Comparison of ENCODE assay signal across 8 cellular contexts in genomic region chr9:20625003-20625349, GRCh38. TPM values are rescaled to one million over a fixed set of nuclear protein-coding genes. Genes with fewer than 3 reads are reported as not detected.
DNase-seq lines count a peak whose midpoint lies in the region; ATAC-seq and TF ChIP-seq lines count a peak whose summit lies in the region.

No MANE protein-coding gene starts in this region.

- no peak overlapping the region for H3K27ac Mint-ChIP-seq in activated naive CD4-positive, alpha-beta T cell treated with anti-CD3 and anti-CD28 coated beads, Interleukin-2, amount 10 ng/mL, durations not matched to agents 7 days and 5 days
- H3K27ac Mint-ChIP-seq in activated CD4-positive, alpha-beta memory T cell treated with anti-CD3 and anti-CD28 coated beads, Interleukin-2, amount 10 ng/mL, durations not matched to agents 7 days and 5 days, result no peak overlapping the region
- peak overlapping the region in 5 of 6 donors; percentile 82 to 96 (median 94) for H3K27ac Mint-ChIP-seq in immature natural killer cell

- peaks cover 5% of the 10 kb centered on the region for H3K27me3 Mint-ChIP-seq in activated naive CD4-positive, alpha-beta T cell treated with anti-CD3 and anti-CD28 coated beads, Interleukin-2, amount 10 ng/mL, durations not matched to agents 7 days and 5 days
- H3K27me3 Mint-ChIP-seq in activated CD4-positive, alpha-beta memory T cell treated with anti-CD3 and anti-CD28 coated beads, Interleukin-2, amount 10 ng/mL, durations not matched to agents 7 days and 5 days, result no peaks in the 10 kb centered on the region
- H3K27me3 Mint-ChIP-seq in immature natural killer cell (ENCODE audit: low read depth in 3 of 3), result peaks cover 18 to 36% (median 21%) of the 10 kb centered on the region in 3 donors

- DNase-seq in activated naive CD4-positive, alpha-beta T cell treated with anti-CD3 and anti-CD28 coated beads, Interleukin-2, amount 10 ng/mL, durations not matched to agents 7 days and 5 days, result no peak
- no peak for DNase-seq in activated naive CD4-positive, alpha-beta T cell treated with anti-CD3 and anti-CD28 coated beads, Interleukin-2, amount 50 U/mL, for 16 hours
- DNase-seq in activated CD4-positive, alpha-beta memory T cell treated with anti-CD3 and anti-CD28 coated beads, Interleukin-2, amount 10 ng/mL, durations not matched to agents 7 days and 5 days, result no peak
- DNase-seq in immature natural killer cell, result no peak
- no peak for DNase-seq in suprapubic skin (ENCODE audit: low spot score in 2 of 2)
- DNase-seq in activated gamma-delta T cell (lab: John Stamatoyannopoulos, UW), result no peak
- DNase-seq in ureter (ENCODE audit: low spot score), result no peak

- peaks cover 12% of the 10 kb centered on the region for H3K36me3 Mint-ChIP-seq in activated naive CD4-positive, alpha-beta T cell treated with anti-CD3 and anti-CD28 coated beads, Interleukin-2, amount 10 ng/mL, durations not matched to agents 7 days and 5 days
- H3K36me3 Mint-ChIP-seq in activated CD4-positive, alpha-beta memory T cell treated with anti-CD3 and anti-CD28 coated beads, Interleukin-2, amount 10 ng/mL, durations not matched to agents 7 days and 5 days (ENCODE audit: low read depth), result peaks cover 11% of the 10 kb centered on the region
- no peaks in the 10 kb centered on the region for H3K36me3 Mint-ChIP-seq in immature natural killer cell

- H3K9me3 ChIP-seq in suprapubic skin, result no peaks in the 10 kb centered on the region

- CTCF ChIA-PET in activated naive CD4-positive, alpha-beta T cell treated with anti-CD3 and anti-CD28 coated beads, Interleukin-2, amount 10 ng/mL, durations not matched to agents 7 days and 5 days (lab: Charles Lee), result interaction anchor here (0.6 to 3.4 kb wide), 24 partner anchors 10 to 701 kb away, joined by 3 to 23 read pairs (median 4); partner anchors contain the start of gene FOCAD
- CTCF ChIA-PET in activated CD4-positive, alpha-beta memory T cell treated with anti-CD3 and anti-CD28 coated beads, Interleukin-2, amount 10 ng/mL, durations not matched to agents 7 days and 5 days (lab: Charles Lee), result interaction anchor here (0.6 to 2.5 kb wide), 27 partner anchors 10 to 1107 kb away, joined by 3 to 44 read pairs (median 3); partner anchors contain the start of gene FOCAD

- H3K4me3 Mint-ChIP-seq in activated naive CD4-positive, alpha-beta T cell treated with anti-CD3 and anti-CD28 coated beads, Interleukin-2, amount 10 ng/mL, durations not matched to agents 7 days and 5 days, result peak overlapping the region; percentile 98
- peak overlapping the region; percentile 91 for H3K4me3 Mint-ChIP-seq in activated CD4-positive, alpha-beta memory T cell treated with anti-CD3 and anti-CD28 coated beads, Interleukin-2, amount 10 ng/mL, durations not matched to agents 7 days and 5 days
- peak overlapping the region; percentile 90 to 99 (median 98) for H3K4me3 Mint-ChIP-seq in immature natural killer cell

- ATAC-seq in GM21528 (IDR thresholded peaks at IDR 0.05; ENCODE audit: low FRiP score, unreplicated experiment), result no peak

- POLR2A ChIA-PET in activated CD4-positive, alpha-beta memory T cell treated with anti-CD3 and anti-CD28 coated beads, Interleukin-2, amount 10 ng/mL, durations not matched to agents 7 days and 5 days (lab: Charles Lee), result interaction anchor here (0.6 to 4.2 kb wide), 7 partner anchors 33 to 486 kb away, joined by 3 to 92 read pairs (median 3); partner anchors contain the start of genes FOCAD and HACD4

- 56% methylated on average over 2 of the region's 2 CpGs for WGBS in suprapubic skin

- peaks cover 27% of the 10 kb centered on the region for H3K4me1 ChIP-seq in suprapubic skin

- H3K27me3 ChIP-seq in suprapubic skin, result no peaks in the 10 kb centered on the region

- H3K9me3 Mint-ChIP-seq in activated naive CD4-positive, alpha-beta T cell treated with anti-CD3 and anti-CD28 coated beads, Interleukin-2, amount 10 ng/mL, durations not matched to agents 7 days and 5 days, result no peaks in the 10 kb centered on the region
- no peaks in the 10 kb centered on the region for H3K9me3 Mint-ChIP-seq in activated CD4-positive, alpha-beta memory T cell treated with anti-CD3 and anti-CD28 coated beads, Interleukin-2, amount 10 ng/mL, durations not matched to agents 7 days and 5 days
- H3K9me3 Mint-ChIP-seq in immature natural killer cell, result no peaks in the 10 kb centered on the region

- H3K27ac ChIP-seq in suprapubic skin, result no peak overlapping the region

- H3K36me3 ChIP-seq in suprapubic skin, result no peaks in the 10 kb centered on the region

- peaks cover 18% of the 10 kb centered on the region for H3K4me1 Mint-ChIP-seq in activated naive CD4-positive, alpha-beta T cell treated with anti-CD3 and anti-CD28 coated beads, Interleukin-2, amount 10 ng/mL, durations not matched to agents 7 days and 5 days
- H3K4me1 Mint-ChIP-seq in activated CD4-positive, alpha-beta memory T cell treated with anti-CD3 and anti-CD28 coated beads, Interleukin-2, amount 10 ng/mL, durations not matched to agents 7 days and 5 days, result peaks cover 19% of the 10 kb centered on the region
- H3K4me1 Mint-ChIP-seq in immature natural killer cell, result peaks cover 31% of the 10 kb centered on the region in 2 donors

- no peak for TF ChIP-seq CTCF in suprapubic skin (IDR thresholded peaks at IDR 0.05)

- H3K4me3 ChIP-seq in suprapubic skin, result peak overlapping the region; percentile 82

- TF ChIP-seq EP300 in suprapubic skin (IDR thresholded peaks at IDR 0.05), result no peak

- no peak for TF ChIP-seq POLR2A in suprapubic skin (IDR thresholded peaks at IDR 0.05)

RNA-seq across cellular contexts. Expression of gene MLLT3, which starts 2.7 kb away (rescaled TPM):
- total RNA-seq in activated CD4-positive, alpha-beta memory T cell treated with anti-CD3 and anti-CD28 coated beads, Interleukin-2, amount 10 ng/mL, durations not matched to agents 7 days and 5 days, result 10 to 100 TPM; 53.4 to 57.5 TPM
- polyA plus RNA-seq in immature natural killer cell, result 10 to 100 TPM in 2 of 3 donors, 1 to 10 TPM in 1; 3.0 to 16.1 (median 13.7) TPM
- 10 to 100 TPM; 10.8 to 17.5 (median 12.4) TPM for total RNA-seq in suprapubic skin
- total RNA-seq in ureter, result 26.8 TPM

RNA-seq across cellular contexts. Expression of gene FOCAD, which starts 59.1 kb away (rescaled TPM):
- total RNA-seq in activated CD4-positive, alpha-beta memory T cell treated with anti-CD3 and anti-CD28 coated beads, Interleukin-2, amount 10 ng/mL, durations not matched to agents 7 days and 5 days, result 10 to 100 TPM; 26.3 to 30.7 TPM
- polyA plus RNA-seq in immature natural killer cell, result 10 to 100 TPM in 2 of 3 donors, 1 to 10 TPM in 1; 9.1 to 18.5 (median 13.9) TPM
- total RNA-seq in suprapubic skin (10 to 100 TPM; 24.0 to 64.5 (median 33.1) TPM), ureter (50.2 TPM)

Comparison
In these comparisons a context has a peak if more than half of its experiments do, and no peak if none do; other contexts are left out.
1. H3K27ac Mint-ChIP-seq: peak in immature natural killer cell (5 of 6); none in activated naive CD4-positive, alpha-beta T cell treated with anti-CD3 and anti-CD28 coated beads, Interleukin-2, amount 10 ng/mL, durations not matched to agents 7 days and 5 days (single experiment) and activated CD4-positive, alpha-beta memory T cell treated with anti-CD3 and anti-CD28 coated beads, Interleukin-2, amount 10 ng/mL, durations not matched to agents 7 days and 5 days (single experiment).
2. Peak in every context shown above with its lines, with median percentiles within 50 percentile points of each other: H3K4me3 Mint-ChIP-seq.